In the genomic region with DNA sequence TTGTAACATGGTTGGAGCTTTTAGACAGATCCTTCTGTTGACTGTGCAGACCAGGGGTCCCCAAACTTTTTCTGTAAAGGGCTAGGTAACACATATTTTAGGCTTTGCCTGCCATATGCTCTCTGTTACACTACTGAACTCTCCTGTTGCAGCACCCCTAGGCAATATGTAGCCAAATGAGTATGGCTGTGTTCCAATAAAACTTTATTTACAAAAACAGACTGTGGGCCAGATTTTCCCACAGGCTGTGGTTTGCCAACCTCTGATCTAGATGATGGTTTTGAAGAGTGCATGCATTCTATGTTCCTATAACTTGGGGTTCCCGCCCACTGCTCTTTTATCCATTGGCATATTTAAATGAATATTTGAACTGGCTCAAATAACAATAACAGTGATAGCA, we compare ENCODE assay signal across 26 cellular contexts.
"Had no signal": no experiment of that assay in that cellular context is flagged by ENCODE, and none has a peak within 500 bp of the region (broad histone marks: within the 10 kb centered on the region; RNA-seq: fewer than 3 reads in every experiment).

No MANE protein-coding gene starts in this region.

- DNase-seq: stimulated activated CD4-positive, alpha-beta T cell treated with anti-CD3 and anti-CD28 coated beads, Interleukin-2, amount 100 ng/mL, for 48 hours; stimulated activated CD4-positive, alpha-beta T cell treated with anti-CD3 and anti-CD28 coated beads, Interleukin-4, amount 100 ng/mL, for 1 hour; stimulated activated CD4-positive, alpha-beta T cell treated with anti-CD3 and anti-CD28 coated beads, Interleukin-4, amount 100 ng/mL, for 24 hours; stimulated activated CD4-positive, alpha-beta T cell treated with anti-CD3 and anti-CD28 coated beads, Interleukin-4, amount 100 ng/mL, for 4 hours; stimulated activated CD8-positive, alpha-beta memory T cell treated with anti-CD3 and anti-CD28 coated beads, Interleukin-4, amount 100 ng/mL, for 48 hours; stimulated activated naive B cell treated with anti-CD40 and anti-IgM and Interleukin-4, amounts not matched to agents 10 μg/mL and 1 μg/mL and 100 μg/mL, for 72 hours; stimulated activated naive CD4-positive, alpha-beta T cell; stimulated activated naive CD4-positive, alpha-beta T cell treated with Interleukin-2 at 50 U/mL for 16 hours; stimulated activated naive CD8-positive, alpha-beta T cell treated with anti-CD3 and anti-CD28 coated beads, Interleukin-15, amount 100 ng/mL, for 72 hours; stimulated activated naive CD8-positive, alpha-beta T cell treated with anti-CD3 and anti-CD28 coated beads, Interleukin-15, Interleukin-2, amounts not matched to agents 100 U/mL and 50 U/mL, for 24 hours; stomach; substantia nigra; testis; thyroid gland; tibial artery; transverse colon; upper lobe of left lung; upper lobe of right lung; uterus had no signal

- H3K4me1 ChIP-seq: suprapubic skin, testis, uterus, vagina had no signal

- H3K9me3 ChIP-seq: stomach, suprapubic skin, testis, thoracic aorta, thyroid gland, tibial artery, transverse colon, upper lobe of left lung, upper lobe of right lung, uterus, vagina had no signal

- H3K27ac ChIP-seq: stomach, suprapubic skin, testis, thoracic aorta, thyroid gland, tibial artery, tibial nerve, transverse colon, upper lobe of left lung, upper lobe of right lung, uterus, vagina had no signal

- H3K36me3 ChIP-seq: stomach, suprapubic skin, thoracic aorta, thyroid gland, tibial artery, tibial nerve, transverse colon, upper lobe of left lung, upper lobe of right lung, uterus, vagina had no signal

- FAIRE-seq: urothelium cell line had no signal

- H3K27me3 ChIP-seq: suprapubic skin, testis, thyroid gland, tibial nerve, transverse colon, upper lobe of left lung, upper lobe of right lung, uterus, vagina had no signal

- ATAC-seq: stimulated activated effector memory CD8-positive, alpha-beta T cell treated with anti-CD3 and anti-CD28 coated beads, Interleukin-12 subunit alpha, Interleukin-12 subunit beta, amount 100 ng/mL, for 72 hours; stimulated activated memory B cell treated with anti-CD40 and anti-IgM and Interleukin-4, amounts not matched to agents 10 μg/mL and 1 μg/mL and 100 μg/mL, for 72 hours; stimulated activated naive B cell treated with anti-CD40 and anti-IgM and Interleukin-4, amounts not matched to agents 10 μg/mL and 1 μg/mL and 100 μg/mL, for 72 hours; stimulated activated naive CD8-positive, alpha-beta T cell treated with anti-CD3 and anti-CD28 coated beads, Interleukin-15, amount 100 ng/mL, for 72 hours; stimulated activated naive CD8-positive, alpha-beta T cell treated with anti-CD3 and anti-CD28 coated beads, Interleukin-15, Interleukin-2, amounts not matched to agents 100 U/mL and 50 U/mL, for 24 hours; upper lobe of right lung had no signal

- H3K4me3 ChIP-seq: stomach, suprapubic skin, testis, thoracic aorta, thyroid gland, tibial artery, tibial nerve, transverse colon, upper lobe of left lung, upper lobe of right lung, uterus, vagina had no signal
